8 cellular contexts compared by ENCODE assay signal in the genomic region with DNA sequence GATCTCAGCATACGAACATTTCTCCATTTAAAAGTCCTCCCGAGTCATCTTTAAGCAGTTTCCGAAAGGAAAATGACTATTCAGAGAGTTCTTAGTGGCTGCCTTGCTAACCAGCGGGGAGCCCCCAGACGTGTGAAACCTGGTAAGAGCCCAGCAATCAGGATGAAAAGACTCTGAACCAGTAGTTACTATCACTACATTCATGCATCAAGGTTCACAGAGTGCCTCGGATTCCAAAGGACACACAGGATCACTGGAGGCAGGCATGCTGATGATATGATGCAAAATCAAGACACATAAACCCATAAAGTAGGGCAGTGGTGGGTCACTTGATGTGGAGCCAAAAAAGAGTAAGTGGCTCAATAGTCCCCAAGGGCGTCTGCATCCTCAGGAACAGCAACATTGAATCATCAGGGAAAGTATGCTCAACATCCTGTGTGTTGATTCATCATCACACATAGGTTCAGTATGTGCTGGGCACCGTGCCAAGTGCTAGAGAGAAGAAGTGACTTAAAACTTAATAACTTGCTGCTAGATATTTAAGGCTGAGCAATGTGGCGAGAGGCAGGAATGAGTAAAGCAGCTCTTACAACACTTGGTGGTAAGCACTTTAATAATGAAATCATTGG. TPM values are rescaled to one million over a fixed set of nuclear protein-coding genes. Genes with fewer than 3 reads are reported as not detected.
DNase-seq lines count a peak whose midpoint lies in the region; ATAC-seq and TF ChIP-seq lines count a peak whose summit lies in the region.

No MANE protein-coding gene starts in this region.

- peak; percentile 16 for DNase-seq in DMS79 (lab: John Stamatoyannopoulos, UW)
- DNase-seq in HPDE6-E6E7 (ENCODE audit: extremely low spot score): peak; percentile 87
- DNase-seq in activated CD4-positive, CD25-positive, alpha-beta regulatory T cell (lab: John Stamatoyannopoulos, UW): peak; percentile 20 to 36 (median 24)
- peak; percentile 59 to 84 for DNase-seq in breast epithelium (ENCODE audit: low spot score in 2 of 2)
- peak; percentile 72 to 83 for DNase-seq in left colon
- peak; percentile 68 to 70 for DNase-seq in stimulated activated CD4-positive, alpha-beta T cell treated with anti-CD3 and anti-CD28 coated beads, Interleukin-4, amount 100 ng/mL, for 4 hours
- DNase-seq in NCI-H526 (lab: John Stamatoyannopoulos, UW): no peak
- DNase-seq in GM13977 (ENCODE audit: low spot score): no peak

- H3K36me3 ChIP-seq in breast epithelium: no peaks in the 10 kb centered on the region

- peak; percentile 68 for ATAC-seq in left colon

- H3K27ac ChIP-seq in breast epithelium: peak overlapping the region; percentile 4 to 59

- TF ChIP-seq POLR2A in breast epithelium (IDR thresholded peaks at IDR 0.05): no peak

- H3K4me3 ChIP-seq in breast epithelium: no peak overlapping the region

- intact Hi-C loops in breast epithelium (cut with DNase I; ENCODE audit: low total_unique reads) (no loop called here), left colon (cut with DNase I, micrococcal nuclease) (no loop called here)

- in situ Hi-C loops in GM13977 (cut with MboI; ENCODE audit: low pct_unique_long_range_greater_than_20kb, low sequenced_read_pairs, unreplicated experiment): no loop called here

- no peaks in the 10 kb centered on the region for H3K9me3 ChIP-seq in breast epithelium

- peaks cover 0 to 7% of the 10 kb centered on the region in 2 donors for H3K4me1 ChIP-seq in breast epithelium

- H3K27me3 ChIP-seq in breast epithelium: peaks cover 0 to 12% of the 10 kb centered on the region in 2 donors

- TF ChIP-seq CTCF in breast epithelium (IDR thresholded peaks at IDR 0.05) (no peak), GM13977 (IDR thresholded peaks at IDR 0.05; ENCODE audit: extremely low read depth, insufficient read depth, missing control alignments) (no peak)

RNA-seq across cellular contexts. Expression of a gene that starts 4.4 kb away (rescaled TPM):
- total RNA-seq in breast epithelium (1 to 10 TPM in 2 of 3 donors, not detected in 1; 1.3 to 6.7 TPM), left colon (10 to 100 TPM; 13.6 to 29.9 TPM)

RNA-seq across cellular contexts. Expression of a gene that starts 53.4 kb away (rescaled TPM):
- not detected for total RNA-seq in breast epithelium
- total RNA-seq in left colon: not detected

Comparison
In these comparisons a context has a peak if more than half of its experiments do, and no peak if none do; other contexts are left out.
1. DNase-seq: peak in DMS79 (single experiment), HPDE6-E6E7 (single experiment), activated CD4-positive, CD25-positive, alpha-beta regulatory T cell (4 of 4), breast epithelium (2 of 2), left colon (2 of 2) and stimulated activated CD4-positive, alpha-beta T cell treated with anti-CD3 and anti-CD28 coated beads, Interleukin-4, amount 100 ng/mL, for 4 hours (2 of 2); none in NCI-H526 (0 of 2) and GM13977 (single experiment).